Comparison of ENCODE assay signal across 15 cellular contexts in genomic region chr19:8454218-8454617, GRCh38.
"Had no signal": no experiment of that assay in that cellular context is flagged by ENCODE, and none has a peak within 500 bp of the region (broad histone marks: within the 10 kb centered on the region; RNA-seq: fewer than 3 reads in every experiment).

No MANE protein-coding gene starts in this region.

- H3K27ac ChIP-seq: brain microvascular endothelial cell, sigmoid colon, tibial artery had no signal

- DNase-seq: activated CD4-positive, alpha-beta T cell treated with anti-CD3 and anti-CD28 coated beads, Interleukin-2, amount 10 ng/mL, durations not matched to agents 24 days and 14 days; brain microvascular endothelial cell; cerebellar nuclear complex; esophagus squamous epithelium; foreskin fibroblast; SHP77; stimulated activated CD4-positive, alpha-beta T cell treated with anti-CD3 and anti-CD28 coated beads, Interleukin-12 subunit alpha, Interleukin-12 subunit beta, amount 100 ng/mL, for 4 hours; stimulated activated CD4-positive, alpha-beta T cell treated with anti-CD3 and anti-CD28 coated beads, Interleukin-2, amount 100 ng/mL, for 48 hours; tibial artery had no signal

- H3K9me3 Mint-ChIP-seq: activated CD4-positive, alpha-beta T cell treated with anti-CD3 and anti-CD28 coated beads, Interleukin-2, amount 10 ng/mL, durations not matched to agents 24 days and 14 days; activated naive CD4-positive, alpha-beta T cell treated with anti-CD3 and anti-CD28 coated beads, Interleukin-2, amount 50 U/mL, for 72 hours; dendritic cell treated with granulocyte-macrophage colony-stimulating factor and Interleukin-4, amounts not matched to agents 40 ng/mL and 50 ng/mL, for 4 days; memory B cell; T-helper 1 cell treated with Interleukin-12 subunit alpha and Interleukin-12 subunit beta and Interleukin-4 antibody, amounts not matched to agents 30 μg/mL and 1 μg/mL, for 36 hours had no signal

- H3K27me3 Mint-ChIP-seq: activated CD4-positive, alpha-beta T cell treated with anti-CD3 and anti-CD28 coated beads, Interleukin-2, amount 10 ng/mL, durations not matched to agents 24 days and 14 days; dendritic cell treated with granulocyte-macrophage colony-stimulating factor and Interleukin-4, amounts not matched to agents 40 ng/mL and 50 ng/mL, for 4 days; memory B cell had no signal

- ATAC-seq: activated naive CD4-positive, alpha-beta T cell treated with anti-CD3 and anti-CD28 coated beads, Interleukin-2, amount 50 U/mL, for 72 hours; SK-N-SH treated with all-trans-retinoic acid at 6 μM for 48 hours had no signal

- H3K27ac Mint-ChIP-seq: activated CD4-positive, alpha-beta T cell treated with anti-CD3 and anti-CD28 coated beads, Interleukin-2, amount 10 ng/mL, durations not matched to agents 24 days and 14 days; dendritic cell treated with granulocyte-macrophage colony-stimulating factor and Interleukin-4, amounts not matched to agents 40 ng/mL and 50 ng/mL, for 4 days; T-helper 1 cell treated with Interleukin-12 subunit alpha and Interleukin-12 subunit beta and Interleukin-4 antibody, amounts not matched to agents 30 μg/mL and 1 μg/mL, for 36 hours had no signal

- H3K27me3 ChIP-seq: brain microvascular endothelial cell, esophagus squamous epithelium, sigmoid colon, tibial artery had no signal

- H3K4me3 ChIP-seq: esophagus squamous epithelium, sigmoid colon, tibial artery had no signal

- H3K4me3 Mint-ChIP-seq: activated CD4-positive, alpha-beta T cell treated with anti-CD3 and anti-CD28 coated beads, Interleukin-2, amount 10 ng/mL, durations not matched to agents 24 days and 14 days; dendritic cell treated with granulocyte-macrophage colony-stimulating factor and Interleukin-4, amounts not matched to agents 40 ng/mL and 50 ng/mL, for 4 days; T-helper 1 cell treated with Interleukin-12 subunit alpha and Interleukin-12 subunit beta and Interleukin-4 antibody, amounts not matched to agents 30 μg/mL and 1 μg/mL, for 36 hours had no signal

- H3K9me3 ChIP-seq: esophagus squamous epithelium, sigmoid colon, tibial artery had no signal
